Comparison of ENCODE assay signal across 33 cellular contexts in the genomic region with DNA sequence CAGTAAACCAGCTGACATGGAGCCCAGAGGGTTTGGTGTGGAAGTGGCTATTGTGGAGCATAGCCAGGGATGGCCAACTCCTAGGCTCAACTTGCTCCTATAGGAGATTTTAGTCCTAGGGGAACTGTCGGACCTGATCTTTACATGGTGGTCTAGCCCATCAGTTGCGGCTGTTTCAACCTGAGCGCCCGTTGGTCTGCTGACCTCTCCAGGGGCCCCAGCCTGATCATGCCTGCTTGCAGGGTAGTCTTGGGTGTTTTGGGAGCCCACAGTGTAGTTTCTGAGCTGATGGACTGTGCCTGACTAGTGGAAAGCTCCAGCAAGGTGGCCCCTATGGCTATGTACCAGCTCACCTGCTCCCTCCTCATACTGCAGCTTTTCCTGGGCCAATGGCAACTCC.
DNase-seq lines count a peak whose midpoint lies in the region; ATAC-seq and TF ChIP-seq lines count a peak whose summit lies in the region.
"Had no signal": no experiment of that assay in that cellular context is flagged by ENCODE, and none has a peak within 500 bp of the region (broad histone marks: within the 10 kb centered on the region; RNA-seq: fewer than 3 reads in every experiment).

No MANE protein-coding gene starts in this region.

- H3K27me3 ChIP-seq in heart left ventricle = no peaks in the 10 kb centered on the region
- H3K27me3 ChIP-seq in upper lobe of right lung = no peaks in the 10 kb centered on the region
- H3K27me3 ChIP-seq: BE2C; BLaER1; BLaER1 treated with 17β-estradiol and CSF1 and Interleukin-3, amounts not matched to agents 10 nM and 100 nM had no signal

- TF ChIP-seq POLR2A in heart left ventricle (IDR thresholded peaks at IDR 0.05) = no peak

- H3K4me1 ChIP-seq in heart left ventricle (no peaks in the 10 kb centered on the region), upper lobe of right lung (no peaks in the 10 kb centered on the region)
- H3K4me1 ChIP-seq: A549; BE2C; BLaER1; BLaER1 treated with 17β-estradiol and CSF1 and Interleukin-3, amounts not matched to agents 10 nM and 100 nM; Caco-2 had no signal

- peaks cover 0 to 46% (median 13%) of the 10 kb centered on the region in 12 donors for H3K9me3 ChIP-seq in heart left ventricle
- H3K9me3 ChIP-seq in upper lobe of right lung = peaks cover 4% of the 10 kb centered on the region
- H3K9me3 ChIP-seq: A549, BE2C, Caco-2 had no signal

- WGBS in heart left ventricle, 4 donors = 92 to 97% (median 95%) methylated on average over 4 of the region's 4 CpGs

- intact Hi-C loops in Right ventricle myocardium inferior (cut with DNase I) = no loop called here
- intact Hi-C loops in heart left ventricle (cut with DNase I) = no loop called here
- intact Hi-C loops in posterior vena cava (cut with DNase I) = no loop called here
- intact Hi-C loops in upper lobe of right lung (cut with DNase I) = no loop called here

- peak; percentile 55 for DNase-seq in Right ventricle myocardium inferior (ENCODE audit: missing footprints)
- DNase-seq in heart left ventricle = no peak
- DNase-seq in mesenteric fat pad (ENCODE audit: low spot score) = peak; percentile 77
- DNase-seq in posterior vena cava (ENCODE audit: low spot score) = peak; percentile 25
- no peak for DNase-seq in upper lobe of right lung
- DNase-seq in SIG-M5 treated with dmso at 0.1 percent for 504 hours (lab: John Stamatoyannopoulos, UW; ENCODE audit: unreplicated experiment) = no peak
- DNase-seq in LoVo (ENCODE audit: low spot score) = no peak
- DNase-seq: 8988T; ACHN; AML-193; BE2C; C1 segment of cervical spinal cord; Caco-2; Calu3; CD4-positive, alpha-beta memory T cell; CD4-positive, alpha-beta T cell; CD4-positive, CD25-positive, alpha-beta regulatory T cell; CD8-positive, alpha-beta memory T cell; CD8-positive, alpha-beta T cell; COR-L47; DMS 273 treated with DMSO at 0.1 percent for 48 hours; DMS153; DMS53; DMS79; DMS79 treated with DMSO at 0.1 percent for 48 hours; DND-41; EL had no signal

- H3K27ac ChIP-seq in heart left ventricle (no peak overlapping the region), upper lobe of right lung (no peak overlapping the region)
- H3K27ac ChIP-seq: 22Rv1; A549; BLaER1; BLaER1 treated with 17β-estradiol and CSF1 and Interleukin-3, amounts not matched to agents 10 nM and 100 nM; C4-2B had no signal

- H3K36me3 ChIP-seq in heart left ventricle = no peaks in the 10 kb centered on the region
- no peaks in the 10 kb centered on the region for H3K36me3 ChIP-seq in upper lobe of right lung
- H3K36me3 ChIP-seq: BE2C; BLaER1; BLaER1 treated with 17β-estradiol and CSF1 and Interleukin-3, amounts not matched to agents 10 nM and 100 nM had no signal

- TF ChIP-seq CTCF in heart left ventricle (IDR thresholded peaks at IDR 0.05) (no peak), upper lobe of right lung (IDR thresholded peaks at IDR 0.05) (no peak)

- ATAC-seq in Right ventricle myocardium inferior (no peak), heart left ventricle (no peak), upper lobe of right lung (peak; percentile 12), GM19452 (IDR thresholded peaks at IDR 0.05; ENCODE audit: unreplicated experiment) (no peak)
- ATAC-seq: A549; CD8-positive, alpha-beta T cell had no signal

- H3K4me3 ChIP-seq in heart left ventricle (no peak overlapping the region), upper lobe of right lung (no peak overlapping the region)
- H3K4me3 ChIP-seq: A549; BLaER1; BLaER1 treated with 17β-estradiol and CSF1 and Interleukin-3, amounts not matched to agents 10 nM and 100 nM had no signal

Comparison
In these comparisons a context has a peak if more than half of its experiments do, and no peak if none do; other contexts are left out.
1. DNase-seq: peak in Right ventricle myocardium inferior (single experiment), mesenteric fat pad (single experiment) and posterior vena cava (single experiment); none in heart left ventricle (0 of 5), upper lobe of right lung (single experiment), SIG-M5 treated with dmso at 0.1 percent for 504 hours (single experiment) and LoVo (single experiment).